Comparison of ENCODE assay signal across 8 cellular contexts in the genomic region with DNA sequence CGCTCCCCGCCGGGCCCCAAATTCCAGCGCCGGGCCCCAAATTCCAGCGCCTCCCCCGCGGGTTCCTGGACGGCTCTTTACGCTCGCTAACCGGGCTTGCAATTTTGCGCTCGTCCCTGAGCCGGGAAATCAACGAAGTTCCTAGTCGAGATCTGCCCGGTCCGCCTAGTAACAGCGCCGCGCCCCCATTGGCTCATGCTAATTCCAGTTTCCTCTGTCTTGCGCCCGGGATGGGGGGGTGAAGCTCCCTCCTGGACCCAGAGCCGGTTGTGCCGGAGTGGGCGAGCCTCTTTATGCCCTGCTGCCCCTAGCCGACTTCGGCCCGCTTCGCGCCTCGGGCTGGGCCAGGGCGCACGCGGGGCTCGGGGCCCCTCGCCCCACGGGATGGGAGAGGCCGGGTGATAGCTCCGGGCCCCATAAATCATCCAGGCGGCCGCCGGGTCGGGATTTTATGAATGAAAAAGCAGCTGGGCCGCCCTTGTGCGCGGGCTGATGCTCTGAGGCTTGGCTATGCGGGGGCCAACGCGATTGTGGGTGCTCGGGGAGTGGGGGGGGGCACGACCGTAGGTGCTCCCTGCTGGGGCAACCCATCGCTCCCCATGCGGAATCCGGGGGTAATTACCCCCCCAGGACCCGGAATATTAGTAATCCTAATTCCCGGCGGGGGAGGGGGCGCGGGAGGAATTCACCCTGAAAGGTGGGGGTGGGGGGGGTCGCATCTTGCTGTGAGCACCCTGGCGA. TPM values are rescaled to one million over a fixed set of nuclear protein-coding genes. Genes with fewer than 3 reads are reported as not detected.
DNase-seq lines count a peak whose midpoint lies in the region; ATAC-seq and TF ChIP-seq lines count a peak whose summit lies in the region.

No MANE protein-coding gene starts in this region.

- H3K27ac Mint-ChIP-seq in endodermal cell, result peak overlapping the region; percentile 91

- H3K36me3 Mint-ChIP-seq in endodermal cell (ENCODE audit: low read depth), result peaks cover 7% of the 10 kb centered on the region

- ATAC-seq in GM18873 (IDR thresholded peaks at IDR 0.05; ENCODE audit: low FRiP score, unreplicated experiment), result no peak

- H3K27me3 ChIP-seq in endodermal cell (ENCODE audit: control insufficient read depth, insufficient read depth, low read length, poor library complexity, severe bottlenecking), result peaks cover 43% of the 10 kb centered on the region
- H3K27me3 ChIP-seq in stomach, result peaks cover 8 to 99% (median 54%) of the 10 kb centered on the region in 3 donors

- H3K4me1 ChIP-seq in endodermal cell (ENCODE audit: control insufficient read depth, insufficient read depth, low read length), result peaks cover 11% of the 10 kb centered on the region
- H3K4me1 ChIP-seq in stomach, result peaks cover 74 to 84% (median 79%) of the 10 kb centered on the region in 4 donors

- H3K9me3 ChIP-seq in endodermal cell (ENCODE audit: control insufficient read depth, low read length), result no peaks in the 10 kb centered on the region
- H3K9me3 ChIP-seq in stomach, result no peaks in the 10 kb centered on the region

- peak overlapping the region; percentile 93 for H3K4me3 Mint-ChIP-seq in endodermal cell

- peak overlapping the region; percentile 91 for H3K27ac ChIP-seq in endodermal cell (ENCODE audit: low read depth, low read length)
- H3K27ac ChIP-seq in stomach, result peak overlapping the region; percentile 73 to 86 (median 77)

- H3K36me3 ChIP-seq in endodermal cell (ENCODE audit: control insufficient read depth, insufficient read depth, low read length) (no peaks in the 10 kb centered on the region), stomach (peaks cover 0 to 6% (median 0%) of the 10 kb centered on the region in 4 donors)

- intact Hi-C loops in lower leg skin (cut with DNase I; ENCODE audit: low total_unique reads), result no loop called here
- intact Hi-C loops in stomach (cut with DNase I; ENCODE audit: low total_unique reads), result no loop called here

- TF ChIP-seq CTCF in endodermal cell (conservative IDR thresholded peaks at IDR 0.05) (no peak), lower leg skin (IDR thresholded peaks at IDR 0.05) (no peak), stomach (IDR thresholded peaks at IDR 0.05) (no peak)

- no peak for TF ChIP-seq EP300 in stomach (IDR thresholded peaks at IDR 0.05)

- peak overlapping the region; percentile 67 for H3K9ac ChIP-seq in endodermal cell (ENCODE audit: extremely low read depth, low read length, poor library complexity, severe bottlenecking)

- H3K27me3 Mint-ChIP-seq in endodermal cell (ENCODE audit: insufficient read depth), result peaks cover 7% of the 10 kb centered on the region

- no peaks in the 10 kb centered on the region for H3K9me3 Mint-ChIP-seq in endodermal cell

- H3K4me3 ChIP-seq in endodermal cell (ENCODE audit: low read length) (peak overlapping the region; percentile 79), lower leg skin (ENCODE audit: low read depth, poor library complexity, severe bottlenecking) (peak overlapping the region; percentile 42), stomach (peak overlapping the region; percentile 37 to 50 (median 41))

- in situ Hi-C loops in SK-MEL-5 (cut with HindIII; ENCODE audit: low pct_unique_long_range_greater_than_20kb, low sequenced_read_pairs), result no loop called here

- H3K4me1 Mint-ChIP-seq in endodermal cell, result peaks cover 19% of the 10 kb centered on the region

- no peak for TF ChIP-seq POLR2A in lower leg skin (IDR thresholded peaks at IDR 0.05)
- no peak for TF ChIP-seq POLR2A in stomach (IDR thresholded peaks at IDR 0.05)

- 0% methylated on average over 19 to 58 of the region's 64 CpGs for WGBS in endodermal cell (ENCODE audit: insufficient coverage in 1 of 2, insufficient read length in 1 of 2), 2 experiments
- 1 to 2% methylated on average over 24 to 41 of the region's 64 CpGs for WGBS in lower leg skin, 2 donors
- 0 to 2% (median 1%) methylated on average over 21 to 64 of the region's 64 CpGs for WGBS in stomach, 5 donors

- DNase-seq in NCI-H1694 (lab: John Stamatoyannopoulos, UW) (peak; percentile 24), NCI-H1694 treated with DMSO at 0.1 percent for 48 hours (lab: John Stamatoyannopoulos, UW) (no peak), Kasumi-1 (lab: John Stamatoyannopoulos, UW) (peak; percentile 87 to 90), SK-MEL-5 (ENCODE audit: low read depth, low spot score) (peak; percentile 100), endodermal cell (peak; percentile 99), lower leg skin (ENCODE audit: low spot score in 2 of 2) (peak; percentile 92 to 98), stomach (peak; percentile 91)

RNA-seq across cellular contexts. Expression of a gene that starts 1.8 kb away (rescaled TPM):
- 111 and 118 TPM in 2 replicates for total RNA-seq in SK-MEL-5 (2014; rRNA removed; shearing (Covaris generic))
- polyA plus RNA-seq in SK-MEL-5 (2015; cell fraction: cytosol; rRNA removed), result 146 and 173 TPM in 2 replicates
- 62.1 and 108 TPM in 2 replicates for polyA plus RNA-seq in SK-MEL-5 (2015; cell fraction: nucleus; rRNA removed)
- total RNA-seq in endodermal cell, result 100 to 1,000 TPM in 1 of 2 donors, 10 to 100 TPM in 1; 65.7 to 214 TPM
- polyA plus RNA-seq in endodermal cell (2013, experiment 1 of 2), result 203 TPM
- 171 TPM for polyA plus RNA-seq in endodermal cell (2013, experiment 2 of 2)
- total RNA-seq in lower leg skin, result 100 to 1,000 TPM; 194 to 370 (median 229) TPM
- 100 to 1,000 TPM in 3 of 5 donors, 10 to 100 TPM in 2; 24.1 to 293 (median 141) TPM for total RNA-seq in stomach
- 10 to 100 TPM; 17.6 to 44.6 (median 33.7) TPM for polyA plus RNA-seq in stomach

RNA-seq across cellular contexts. Expression of a gene that starts 36.0 kb away (rescaled TPM):
- 39.9 and 46.7 TPM in 2 replicates for total RNA-seq in SK-MEL-5 (2014; rRNA removed; shearing (Covaris generic))
- 41.8 and 42.8 TPM in 2 replicates for polyA plus RNA-seq in SK-MEL-5 (2015; cell fraction: cytosol; rRNA removed)
- polyA plus RNA-seq in SK-MEL-5 (2015; cell fraction: nucleus; rRNA removed), result 143 and 149 TPM in 2 replicates
- total RNA-seq in endodermal cell, result 10 to 100 TPM; 23.2 to 32.2 TPM
- polyA plus RNA-seq in endodermal cell (2013, experiment 1 of 2), result 20.9 TPM
- 17.8 TPM for polyA plus RNA-seq in endodermal cell (2013, experiment 2 of 2)
- total RNA-seq in lower leg skin, result 10 to 100 TPM; 15.2 to 69.2 (median 27.2) TPM
- 100 to 1,000 TPM in 1 of 5 donors, 10 to 100 TPM in 3, 1 to 10 TPM in 1; 2.3 to 107 (median 37.6) TPM for total RNA-seq in stomach
- 10 to 100 TPM; 14.2 to 23.1 (median 22.6) TPM for polyA plus RNA-seq in stomach
